Comparison of ENCODE assay signal across 20 cellular contexts in the genomic region with DNA sequence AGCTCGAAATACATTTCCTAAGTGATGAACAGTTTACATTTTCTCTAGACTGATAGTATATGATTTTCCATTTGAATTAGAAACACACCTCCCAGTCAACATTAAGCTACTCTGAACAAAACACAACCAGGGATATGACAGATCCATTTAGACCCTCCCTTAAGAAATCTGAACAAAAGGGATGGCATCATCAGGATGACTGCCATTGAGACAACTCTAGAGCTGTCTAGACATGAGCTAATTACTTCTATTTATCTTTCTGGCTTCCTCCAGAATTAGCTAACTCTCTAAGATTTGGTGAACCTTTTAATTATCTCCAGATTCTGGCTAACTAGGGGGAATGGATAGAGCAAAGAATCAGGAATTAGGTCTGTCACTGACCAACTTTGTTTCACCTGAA.
"Had no signal": no experiment of that assay in that cellular context is flagged by ENCODE, and none has a peak within 500 bp of the region (broad histone marks: within the 10 kb centered on the region; RNA-seq: fewer than 3 reads in every experiment).

No MANE protein-coding gene starts in this region.

- H3K36me3 ChIP-seq: esophagus squamous epithelium, left lung, sigmoid colon, spleen, tibial artery had no signal

- H3K4me3 ChIP-seq: esophagus squamous epithelium, left lung, psoas muscle, sigmoid colon, spleen, testis, tibial artery had no signal

- DNase-seq: effector CD8-positive, alpha-beta T cell; esophagus squamous epithelium; hypothalamus; immature natural killer cell; islet precursor cell; left lung; mammary epithelial cell; naive thymus-derived CD8-positive, alpha-beta T cell; nephron progenitor cell; nucleus accumbens; psoas muscle; right cardiac atrium; sigmoid colon; spleen; stimulated activated CD4-positive, alpha-beta T cell treated with anti-CD3 and anti-CD28 coated beads, Interleukin-4, amount 100 ng/mL, for 4 hours; stimulated activated naive CD8-positive, alpha-beta T cell treated with anti-CD3 and anti-CD28 coated beads, Interleukin-15, Interleukin-2, amounts not matched to agents 100 U/mL and 50 U/mL, for 24 hours; substantia nigra; testis; tibial artery had no signal

- H3K9me3 ChIP-seq: esophagus squamous epithelium, left lung, psoas muscle, sigmoid colon, spleen, testis, tibial artery had no signal

- H3K27me3 ChIP-seq: esophagus squamous epithelium, left lung, sigmoid colon, spleen, testis, tibial artery had no signal

- H3K27ac ChIP-seq: esophagus squamous epithelium, left lung, psoas muscle, sigmoid colon, spleen, testis, tibial artery had no signal

- ATAC-seq: left lung; naive thymus-derived CD8-positive, alpha-beta T cell; psoas muscle; right cardiac atrium; stimulated activated memory B cell treated with anti-CD40 and anti-IgM and Interleukin-4, amounts not matched to agents 10 μg/mL and 1 μg/mL and 100 μg/mL, for 72 hours; stimulated activated naive CD8-positive, alpha-beta T cell treated with anti-CD3 and anti-CD28 coated beads, Interleukin-15, Interleukin-2, amounts not matched to agents 100 U/mL and 50 U/mL, for 24 hours had no signal

- H3K4me1 ChIP-seq: esophagus squamous epithelium, left lung, psoas muscle, sigmoid colon, spleen, testis, tibial artery had no signal
